In the genomic region with DNA sequence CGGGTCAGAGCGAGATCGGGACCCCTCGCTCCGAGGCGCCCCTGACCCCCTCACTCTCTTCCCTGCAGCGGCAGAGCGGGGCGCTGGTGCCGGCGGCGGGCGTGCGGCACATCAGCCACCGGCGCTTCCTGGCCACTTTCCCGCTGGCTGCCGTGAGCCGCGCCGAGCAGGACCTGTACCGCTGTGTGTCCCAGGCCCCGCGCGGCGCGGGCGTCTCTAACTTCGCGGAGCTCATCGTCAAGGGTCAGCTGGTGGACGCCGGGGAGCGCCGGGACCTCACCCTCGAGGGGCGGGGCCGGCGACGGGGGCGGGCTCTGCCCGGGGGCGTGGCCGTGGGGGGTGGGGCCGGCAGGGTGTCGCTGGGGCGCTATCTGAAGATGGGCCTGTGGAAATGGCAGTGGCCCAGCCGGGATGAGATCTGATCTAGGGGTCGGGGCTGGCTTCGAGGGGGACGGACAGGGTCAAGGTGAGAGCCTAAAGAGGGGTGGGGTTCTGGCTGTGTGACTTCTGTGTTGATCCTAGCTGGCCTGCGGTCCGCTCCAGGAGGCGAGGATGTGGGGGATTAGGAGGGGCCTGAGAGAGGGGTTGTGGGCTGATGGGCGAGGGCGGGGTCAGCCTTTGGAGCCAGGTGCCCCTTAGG, we compare ENCODE assay signal across 8 cellular contexts. TPM values are rescaled to one million over a fixed set of nuclear protein-coding genes. Genes with fewer than 3 reads are reported as not detected.
DNase-seq lines count a peak whose midpoint lies in the region; ATAC-seq and TF ChIP-seq lines count a peak whose summit lies in the region.

No MANE protein-coding gene starts in this region.

- no peaks in the 10 kb centered on the region for H3K27me3 ChIP-seq in A673 (replicated peaks; ENCODE audit: insufficient read depth, low read depth, low read length, poor library complexity)
- H3K27me3 ChIP-seq in heart left ventricle, result peaks cover 0 to 32% (median 0%) of the 10 kb centered on the region in 9 donors
- no peaks in the 10 kb centered on the region for H3K27me3 ChIP-seq in prostate gland (replicated peaks; ENCODE audit: insufficient read depth)

- POLR2A ChIA-PET in A673 (lab: Charles Lee; ENCODE audit: low non-redundant PET), result no interaction called here

- DNase-seq in A673 (ENCODE audit: low spot score) (peak; percentile 28), HuH-7.5 (ENCODE audit: low spot score) (peak; percentile 70), heart left ventricle (peak; percentile 45 to 79 (median 52)), prostate gland (ENCODE audit: low spot score) (no peak), NCI-H524 treated with DMSO at 0.1 percent for 48 hours (lab: John Stamatoyannopoulos, UW) (no peak)
- peak; percentile 51 for DNase-seq in activated naive CD4-positive, alpha-beta T cell treated with anti-CD3 and anti-CD28 coated beads, Interleukin-2, amount 10 ng/mL, durations not matched to agents 7 days and 5 days

- H3K4me1 ChIP-seq in A673 (ENCODE audit: insufficient read depth, low read length, poor library complexity, severe bottlenecking), result peaks cover 19% of the 10 kb centered on the region
- H3K4me1 ChIP-seq in heart left ventricle, result peaks cover 0 to 17% (median 9%) of the 10 kb centered on the region in 12 donors
- H3K4me1 ChIP-seq in prostate gland (replicated peaks), result no peaks in the 10 kb centered on the region

- 2 to 10% (median 4%) methylated on average over 29 to 56 of the region's 56 CpGs for WGBS in heart left ventricle, 4 donors
- 3% methylated on average over 54 of the region's 56 CpGs for WGBS in prostate gland

- H3K9me3 Mint-ChIP-seq in activated naive CD4-positive, alpha-beta T cell treated with anti-CD3 and anti-CD28 coated beads, Interleukin-2, amount 10 ng/mL, durations not matched to agents 7 days and 5 days, result no peaks in the 10 kb centered on the region

- BruUV-seq in A673 (replicated peaks; lab: Mats Ljungman, UMichigan), result no TSS peak

- peaks cover 6% of the 10 kb centered on the region for H3K4me1 Mint-ChIP-seq in activated naive CD4-positive, alpha-beta T cell treated with anti-CD3 and anti-CD28 coated beads, Interleukin-2, amount 10 ng/mL, durations not matched to agents 7 days and 5 days

- no peaks in the 10 kb centered on the region for H3K9me3 ChIP-seq in A673 (ENCODE audit: low read depth, low read length, poor library complexity, severe bottlenecking)
- H3K9me3 ChIP-seq in heart left ventricle, result no peaks in the 10 kb centered on the region
- no peaks in the 10 kb centered on the region for H3K9me3 ChIP-seq in prostate gland

- H3K27me3 Mint-ChIP-seq in activated naive CD4-positive, alpha-beta T cell treated with anti-CD3 and anti-CD28 coated beads, Interleukin-2, amount 10 ng/mL, durations not matched to agents 7 days and 5 days, result peaks cover 63% of the 10 kb centered on the region

- H3K36me3 Mint-ChIP-seq in activated naive CD4-positive, alpha-beta T cell treated with anti-CD3 and anti-CD28 coated beads, Interleukin-2, amount 10 ng/mL, durations not matched to agents 7 days and 5 days, result no peaks in the 10 kb centered on the region

- H3K27ac ChIP-seq in A673 (ENCODE audit: low read depth, low read length, poor library complexity, severe bottlenecking) (no peak overlapping the region), heart left ventricle (peak overlapping the region in 1 of 12 donors; percentile 47), prostate gland (peak overlapping the region in 1 of 2 donors; percentile 43)

- no peak for TF ChIP-seq POLR2A in heart left ventricle (IDR thresholded peaks at IDR 0.05)
- peak; percentile 36 for TF ChIP-seq POLR2A in prostate gland (IDR thresholded peaks at IDR 0.05)

- no peak overlapping the region for H3K27ac Mint-ChIP-seq in activated naive CD4-positive, alpha-beta T cell treated with anti-CD3 and anti-CD28 coated beads, Interleukin-2, amount 10 ng/mL, durations not matched to agents 7 days and 5 days

- H3K4me3 ChIP-seq in A673 (ENCODE audit: low read depth, low read length, poor library complexity, severe bottlenecking) (peak overlapping the region; percentile 53), heart left ventricle (peak overlapping the region; percentile 29 to 67 (median 56)), prostate gland (peak overlapping the region; percentile 25 to 37)

- H3K36me3 ChIP-seq in A673 (ENCODE audit: insufficient read depth, low read length, poor library complexity, severe bottlenecking), result no peaks in the 10 kb centered on the region
- H3K36me3 ChIP-seq in heart left ventricle, result no peaks in the 10 kb centered on the region
- no peaks in the 10 kb centered on the region for H3K36me3 ChIP-seq in prostate gland

- intact Hi-C loops in A673 (cut with micrococcal nuclease; ENCODE audit: unreplicated experiment), result no loop called here
- intact Hi-C loops in heart left ventricle (cut with DNase I), result loop anchor here in 1 of 10 donors (10.0 kb wide), 1 partner anchor 435 kb away; no protein-coding TSS in a partner anchor
- intact Hi-C loops in prostate gland (cut with DNase I), result no loop called here

- TF ChIP-seq CTCF in A673 (conservative IDR thresholded peaks at IDR 0.05; ENCODE audit: low read depth, low read length) (no peak), heart left ventricle (IDR thresholded peaks at IDR 0.05) (no peak), prostate gland (IDR thresholded peaks at IDR 0.05) (no peak)

- ATAC-seq in heart left ventricle (peak; percentile 29 to 90 (median 79)), GM19463 (IDR thresholded peaks at IDR 0.05; ENCODE audit: unreplicated experiment) (no peak), HG03039 (IDR thresholded peaks at IDR 0.05; ENCODE audit: unreplicated experiment) (no peak)

- peak overlapping the region; percentile 60 for H3K4me3 Mint-ChIP-seq in activated naive CD4-positive, alpha-beta T cell treated with anti-CD3 and anti-CD28 coated beads, Interleukin-2, amount 10 ng/mL, durations not matched to agents 7 days and 5 days

- CTCF ChIA-PET in A673 (lab: Charles Lee), result no interaction called here
- CTCF ChIA-PET in activated naive CD4-positive, alpha-beta T cell treated with anti-CD3 and anti-CD28 coated beads, Interleukin-2, amount 10 ng/mL, durations not matched to agents 7 days and 5 days (lab: Charles Lee), result no interaction called here

RNA-seq across cellular contexts. Expression of a gene that starts 23.6 kb away (rescaled TPM):
- total RNA-seq in A673 (2021), result 6.8 and 15.6 TPM in 2 replicates
- 10 to 100 TPM in 6 of 9 donors, 1 to 10 TPM in 3; 7.1 to 59.9 (median 16.2) TPM for total RNA-seq in heart left ventricle
- polyA plus RNA-seq in heart left ventricle, result 10 to 100 TPM; 13.8 to 25.9 TPM
- total RNA-seq in prostate gland, result 10 to 100 TPM; 49.9 to 60.5 TPM

RNA-seq across cellular contexts. Expression of a gene that starts 29.2 kb away (rescaled TPM):
- total RNA-seq in A673 (2021), result 39.0 and 39.3 TPM in 2 replicates
- total RNA-seq in heart left ventricle, result 10 to 100 TPM; 19.6 to 37.4 (median 33.1) TPM
- polyA plus RNA-seq in heart left ventricle, result 10 to 100 TPM; 24.2 to 34.4 TPM
- total RNA-seq in prostate gland, result 10 to 100 TPM; 17.7 to 49.3 TPM

Comparison
In these comparisons a context has a peak if more than half of its experiments do, and no peak if none do; other contexts are left out.
1. DNase-seq: peak in A673 (single experiment), HuH-7.5 (single experiment), activated naive CD4-positive, alpha-beta T cell treated with anti-CD3 and anti-CD28 coated beads, Interleukin-2, amount 10 ng/mL, durations not matched to agents 7 days and 5 days (single experiment) and heart left ventricle (5 of 5); none in prostate gland (single experiment) and NCI-H524 treated with DMSO at 0.1 percent for 48 hours (single experiment).
2. ATAC-seq: peak in heart left ventricle (4 of 4); none in GM19463 (single experiment) and HG03039 (single experiment).
3. Peak in every context shown above with its lines, with median percentiles within 50 percentile points of each other: H3K4me3 ChIP-seq.